Comparison of ENCODE assay signal across 24 cellular contexts in the genomic region with DNA sequence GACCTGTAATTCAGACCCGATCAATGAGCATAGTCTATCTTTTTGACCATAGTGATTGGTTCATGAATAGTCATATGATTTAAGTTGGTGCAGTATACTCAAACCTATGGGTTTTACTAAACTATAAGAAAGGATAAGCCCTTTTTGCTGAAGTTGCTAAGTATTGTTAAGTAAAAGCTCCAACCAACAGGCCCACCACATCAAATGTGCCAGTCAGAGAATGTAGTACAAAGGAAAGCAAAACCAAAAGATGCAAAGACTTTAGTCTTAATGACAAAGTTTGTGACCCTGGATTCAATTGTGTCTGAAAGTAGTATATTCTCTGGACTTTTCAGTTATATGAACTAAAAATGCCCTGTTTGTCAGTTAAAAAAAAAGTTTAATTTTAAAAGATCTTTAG.
DNase-seq lines count a peak whose midpoint lies in the region; ATAC-seq, FAIRE-seq and TF ChIP-seq lines count a peak whose summit lies in the region.
"Had no signal": no experiment of that assay in that cellular context is flagged by ENCODE, and none has a peak within 500 bp of the region (broad histone marks: within the 10 kb centered on the region; RNA-seq: fewer than 3 reads in every experiment).

No MANE protein-coding gene starts in this region.

- BruUV-seq in GM12878 (replicated peaks; lab: Mats Ljungman, UMichigan) = no TSS peak

- no peak overlapping the region for H3K27ac ChIP-seq in CD4-positive, CD25-positive, alpha-beta regulatory T cell (ENCODE audit: insufficient read depth, low read length, poor library complexity, severe bottlenecking)
- H3K27ac ChIP-seq in MM.1S (ENCODE audit: low read length) (no peak overlapping the region), GM12878 (ENCODE audit: control insufficient read depth, insufficient read depth) (no peak overlapping the region)
- H3K27ac ChIP-seq: breast epithelium, thoracic aorta had no signal

- H3K4me1 ChIP-seq in CD4-positive, CD25-positive, alpha-beta regulatory T cell (ENCODE audit: control insufficient read depth, insufficient read depth, low read length, poor library complexity, severe bottlenecking) = no peaks in the 10 kb centered on the region
- no peaks in the 10 kb centered on the region for H3K4me1 ChIP-seq in MM.1S (ENCODE audit: low read length)
- H3K4me1 ChIP-seq in GM12878 (ENCODE audit: control insufficient read depth, insufficient read depth, low read length) = no peaks in the 10 kb centered on the region
- H3K4me1 ChIP-seq: breast epithelium had no signal

- RAD21 ChIA-PET in GM12878 (lab: Charles Lee; ENCODE audit: unreplicated experiment) = no interaction called here

- H3K79me2 ChIP-seq in MM.1S (ENCODE audit: low read length) (no peaks in the 10 kb centered on the region), GM12878 (ENCODE audit: control insufficient read depth, insufficient read depth, low read length) (no peaks in the 10 kb centered on the region)

- no peaks in the 10 kb centered on the region for H3K9me2 ChIP-seq in MM.1S (replicated peaks; ENCODE audit: insufficient read depth, low read length)

- H3K27me3 ChIP-seq in CD4-positive, CD25-positive, alpha-beta regulatory T cell (ENCODE audit: control insufficient read depth, insufficient read depth, low read length) = no peaks in the 10 kb centered on the region
- H3K27me3 ChIP-seq in MM.1S (replicated peaks; ENCODE audit: insufficient read depth, low read length) = no peaks in the 10 kb centered on the region
- H3K27me3 ChIP-seq in GM12878 (replicated peaks in 1 of 2; ENCODE audit: control insufficient read depth in 2 of 2, insufficient read depth in 2 of 2, low read length in 1 of 2) = no peaks in the 10 kb centered on the region
- H3K27me3 ChIP-seq: breast epithelium had no signal

- CTCF ChIA-PET in GM12878 (lab: Yijun Ruan, JAX) = interaction anchor here (0.7 kb wide), 1 partner anchor 74 kb away, joined by 4 read pairs; no protein-coding TSS in a partner anchor

- no peak for TF ChIP-seq RAD21 in GM12878 (IDR thresholded peaks at IDR 0.05; ENCODE audit: insufficient read depth, low read depth, low read length)

- H3K9me3 ChIP-seq in CD4-positive, CD25-positive, alpha-beta regulatory T cell (ENCODE audit: control insufficient read depth in 2 of 2, low read length in 2 of 2) = no peaks in the 10 kb centered on the region
- H3K9me3 ChIP-seq in MM.1S (replicated peaks; ENCODE audit: insufficient read depth, low read length) = no peaks in the 10 kb centered on the region
- H3K9me3 ChIP-seq in GM12878 (replicated peaks; ENCODE audit: control insufficient read depth, insufficient read depth, low read length) = peaks cover 6% of the 10 kb centered on the region; the same call in 2 of the 3 replicates

- WGBS in GM12878 (ENCODE audit: insufficient coverage, insufficient replicate concordance, low lambda C conversion rate, missing lambda C conversion rate) = 100% methylated on average over 1 of the region's 1 CpG

- peaks cover 3% of the 10 kb centered on the region for H3K36me3 Mint-ChIP-seq in CD4-positive, CD25-positive, alpha-beta regulatory T cell

- no peak overlapping the region for H3K4me3 Mint-ChIP-seq in CD4-positive, CD25-positive, alpha-beta regulatory T cell
- H3K4me3 Mint-ChIP-seq: CD8-positive, alpha-beta memory T cell had no signal

- intact Hi-C loops in GM12878 (cut with micrococcal nuclease; ENCODE audit: unreplicated experiment) = loop anchor here (10.0 kb wide), 1 partner anchor 296 kb away; no protein-coding TSS in a partner anchor

- peak; percentile 5 for DNase-seq in activated CD4-positive, alpha-beta T cell treated with anti-CD3 and anti-CD28 coated beads for 48 hours
- DNase-seq in activated CD4-positive, alpha-beta T cell treated with anti-CD3 and anti-CD28 coated beads, Interleukin-2, amount 50 U/mL, for 48 hours = no peak
- peak in 2 of 3 donors; percentile 19 to 54 for DNase-seq in CD4-positive, CD25-positive, alpha-beta regulatory T cell
- peak; percentile 41 for DNase-seq in MM.1S
- DNase-seq in GM12878 (ENCODE audit: low read depth, low spot score) = no peak
- DNase-seq in MV-4-11 (lab: John Stamatoyannopoulos, UW) = no peak
- DNase-seq in GM19238 (ENCODE audit: insufficient read length, low spot score) = no peak
- no peak for DNase-seq in NCI-H82 (lab: John Stamatoyannopoulos, UW)
- DNase-seq: amygdala; DMS 273 treated with DMSO at 0.1 percent for 48 hours; effector memory CD4-positive, alpha-beta T cell; erythroblast; KG1; NCI-H1436; Right ventricle myocardium superior; stimulated activated naive CD4-positive, alpha-beta T cell treated with Interleukin-2 at 50 U/mL for 16 hours; T1000 had no signal

- H3K4me3 ChIP-seq in CD4-positive, CD25-positive, alpha-beta regulatory T cell (ENCODE audit: low read depth, low read length) = no peak overlapping the region
- no peak overlapping the region for H3K4me3 ChIP-seq in MM.1S (ENCODE audit: low read length)
- no peak overlapping the region for H3K4me3 ChIP-seq in GM12878
- H3K4me3 ChIP-seq: breast epithelium, thoracic aorta had no signal

- SMC1A ChIA-PET in GM12878 (lab: Charles Lee; ENCODE audit: uncharacterized antibody, unreplicated experiment) = interaction anchor here (0.6 kb wide), 1 partner anchor 24 kb away, joined by 3 read pairs; no protein-coding TSS in a partner anchor

- no peaks in the 10 kb centered on the region for H4K20me1 ChIP-seq in MM.1S (ENCODE audit: insufficient read depth, low read length)
- H4K20me1 ChIP-seq in GM12878 (ENCODE audit: control insufficient read depth, insufficient read depth) = no peaks in the 10 kb centered on the region

- H3K9me3 Mint-ChIP-seq in CD4-positive, CD25-positive, alpha-beta regulatory T cell = peaks cover 0 to 5% (median 0%) of the 10 kb centered on the region in 7 donors

- peak overlapping the region in 1 of 3 donors; percentile 41 for H3K27ac Mint-ChIP-seq in CD4-positive, CD25-positive, alpha-beta regulatory T cell

- no peak for TF ChIP-seq POLR2A in GM12878 (IDR thresholded peaks at IDR 0.05; ENCODE audit: low read depth, low read length)

- no peaks in the 10 kb centered on the region for H3F3A ChIP-seq in MM.1S (ENCODE audit: insufficient read depth, low read length)

- no peak for TF ChIP-seq EP300 in GM12878 (IDR thresholded peaks at IDR 0.05; ENCODE audit: borderline replicate concordance in 1 of 2, control insufficient read depth in 1 of 2, low read depth in 2 of 2, low read length in 2 of 2)

- no peak overlapping the region for H3K4me2 ChIP-seq in MM.1S (ENCODE audit: low read depth, low read length)
- no peak overlapping the region for H3K4me2 ChIP-seq in GM12878 (ENCODE audit: control insufficient read depth, insufficient read depth)

- peaks cover 0 to 4% (median 2%) of the 10 kb centered on the region in 4 donors for H3K4me1 Mint-ChIP-seq in CD4-positive, CD25-positive, alpha-beta regulatory T cell

- no peaks in the 10 kb centered on the region for H3K36me3 ChIP-seq in CD4-positive, CD25-positive, alpha-beta regulatory T cell (ENCODE audit: control insufficient read depth, insufficient read depth, low read length)
- H3K36me3 ChIP-seq in MM.1S (replicated peaks; ENCODE audit: insufficient read depth, low read length) = no peaks in the 10 kb centered on the region
- H3K36me3 ChIP-seq in GM12878 (ENCODE audit: control insufficient read depth in 2 of 2, insufficient read depth in 2 of 2, low read length in 1 of 2) = no peaks in the 10 kb centered on the region
- H3K36me3 ChIP-seq: breast epithelium, thoracic aorta had no signal

- ATAC-seq in CD4-positive, CD25-positive, alpha-beta regulatory T cell (ENCODE audit: low read depth in 2 of 2) = peak in 1 of 2 donors; percentile 31
- ATAC-seq in GM12878 = peak; percentile 23; the same call in 2 of the 3 replicates

- H3K27me3 Mint-ChIP-seq in CD4-positive, CD25-positive, alpha-beta regulatory T cell = no peaks in the 10 kb centered on the region
- H3K27me3 Mint-ChIP-seq: CD8-positive, alpha-beta memory T cell had no signal

- no peak overlapping the region for H3K9ac ChIP-seq in MM.1S (ENCODE audit: low read length)
- H3K9ac ChIP-seq in GM12878 (ENCODE audit: control insufficient read depth, insufficient read depth, low read length) = no peak overlapping the region

- in situ Hi-C loops in GM12878 (cut with MboI) = loop anchor here (10.0 kb wide), 1 partner anchor 536 kb away; the partner anchor contains the start of gene PPA2

- H2AFZ ChIP-seq in MM.1S (ENCODE audit: low read length) = no peak overlapping the region
- H2AFZ ChIP-seq in GM12878 (ENCODE audit: control insufficient read depth, low read depth, low read length) = peak overlapping the region; percentile 12; the same call in 1 of the 2 replicates

- TF ChIP-seq CTCF in MM.1S (IDR thresholded peaks at IDR 0.05; ENCODE audit: low read length) (no peak), GM12878 (IDR thresholded peaks at IDR 0.05 in 2 of 3, conservative IDR thresholded peaks at IDR 0.05 in 1 of 3; ENCODE audit: control insufficient read depth in 2 of 3, extremely low read depth in 1 of 3, insufficient read depth in 1 of 3, low read depth in 3 of 3, low read length in 3 of 3) (no peak)

- no peak for FAIRE-seq in GM12878 (lab: Jason Lieb, UNC)
- FAIRE-seq: colon, H1, keratinocyte, urothelium cell line had no signal

- POLR2A ChIA-PET in GM12878 (lab: Charles Lee) = no interaction called here

TF ChIP-seq in GM12878, 131 proteins besides CTCF, POLR2A, EP300 and RAD21 (continues in another document):
- TF ChIP-seq TCF7 (IDR thresholded peaks at IDR 0.05; ENCODE audit: borderline replicate concordance) (0 out of 2 replicates have a peak, but pooled peaks have one; percentile 46), USF1 (IDR thresholded peaks at IDR 0.05; ENCODE audit: borderline replicate concordance, extremely low read length, insufficient read depth, low read depth, low read length) (no peak), POU2F2 (IDR thresholded peaks at IDR 0.05; ENCODE audit: borderline replicate concordance, low read depth, low read length) (no peak)

Comparison
In these comparisons a context has a peak if more than half of its experiments do, and no peak if none do; other contexts are left out.
1. DNase-seq: peak in activated CD4-positive, alpha-beta T cell treated with anti-CD3 and anti-CD28 coated beads for 48 hours (single experiment), CD4-positive, CD25-positive, alpha-beta regulatory T cell (2 of 3) and MM.1S (single experiment); none in activated CD4-positive, alpha-beta T cell treated with anti-CD3 and anti-CD28 coated beads, Interleukin-2, amount 50 U/mL, for 48 hours (0 of 2), GM12878 (single experiment), MV-4-11 (single experiment), GM19238 (single experiment) and NCI-H82 (single experiment).